ENCODE assay signal across 8 cellular contexts in the genomic region with DNA sequence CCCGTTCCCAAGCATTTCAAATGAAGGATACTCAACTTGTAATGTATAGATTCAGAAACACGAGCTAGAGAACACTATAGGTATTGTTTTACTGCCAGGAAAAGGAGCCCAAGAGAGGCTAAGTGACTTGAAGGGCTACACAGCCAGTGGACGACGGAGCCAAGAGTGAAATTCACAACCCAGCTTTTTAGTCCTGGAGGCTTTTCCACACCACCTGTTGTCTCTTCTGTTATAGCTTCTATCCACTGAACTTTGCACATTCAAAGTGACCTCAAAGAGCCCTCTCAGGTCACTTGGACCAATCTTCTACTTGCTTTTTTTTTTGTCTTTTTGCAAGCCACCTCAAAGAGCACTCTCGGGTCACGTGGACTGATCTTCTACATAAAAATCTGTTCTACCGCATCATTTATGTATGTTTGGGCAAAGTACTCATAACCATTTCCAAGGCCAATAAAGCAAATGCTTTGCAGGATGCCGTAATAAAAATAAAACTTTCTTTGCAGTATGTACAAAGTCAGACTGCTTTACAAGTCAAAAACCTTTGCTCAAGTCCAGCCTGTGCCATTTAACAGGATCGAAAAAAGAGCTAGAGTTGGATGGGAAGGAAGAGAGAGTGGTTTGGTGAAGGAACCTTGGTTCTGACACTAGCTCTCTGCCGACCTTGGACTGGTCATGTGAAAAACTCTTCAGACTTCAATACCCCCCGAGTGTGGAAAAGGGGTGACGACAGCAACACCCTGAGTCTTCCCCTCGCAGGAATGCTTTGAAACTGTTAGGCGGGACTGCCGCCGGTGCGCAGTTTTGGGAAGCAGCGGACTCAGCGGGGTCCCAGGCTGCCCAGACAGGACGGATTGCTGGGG. TPM values are rescaled to one million over a fixed set of nuclear protein-coding genes. Genes with fewer than 3 reads are reported as not detected.
A peak's percentile ranks its signal among the peaks of the same experiment; 100 is the strongest.
DNase-seq lines count a peak whose midpoint lies in the region; ATAC-seq lines count a peak whose summit lies in the region.

No MANE protein-coding gene starts in this region.

- no peaks in the 10 kb centered on the region for H3K27me3 Mint-ChIP-seq in T-cell
- H3K27me3 Mint-ChIP-seq in natural killer cell treated with Interleukin-12 subunit alpha and Interleukin-12 subunit beta and Interleukin-15 and Interleukin-18, amount 100 ng/mL, for 72 hours, result peaks cover 7 to 18% of the 10 kb centered on the region in 2 donors

- no peak for ATAC-seq in T-cell (replicated peaks in 1 of 4)
- no peak for ATAC-seq in natural killer cell treated with Interleukin-12 subunit alpha and Interleukin-12 subunit beta and Interleukin-15 and Interleukin-18, amount 100 ng/mL, for 72 hours

- CTCF ChIA-PET in T-cell (lab: Charles Lee), result interaction anchor here (0.5 to 1.7 kb wide), 5 partner anchors 32 to 1066 kb away, joined by 3 to 7 read pairs (median 4); no protein-coding TSS in a partner anchor

- H3K9me3 ChIP-seq in HAP-1 (no peaks in the 10 kb centered on the region), esophagus (ENCODE audit: control insufficient read depth in 2 of 2, insufficient read depth in 1 of 2, low read depth in 1 of 2, low read length in 1 of 2) (no peaks in the 10 kb centered on the region)

- 22 to 25% methylated on average over 20 of the region's 20 CpGs for WGBS in esophagus, 2 donors

- DNase-seq in COLO829 (ENCODE audit: low spot score) (peak; percentile 51), HAP-1 (ENCODE audit: low spot score in 2 of 2) (no peak), T-cell (peak in 2 of 34 experiments; percentile 0 to 2), SHP77 treated with DMSO at 0.1 percent for 48 hours (lab: John Stamatoyannopoulos, UW) (no peak), SHP77 (lab: John Stamatoyannopoulos, UW) (no peak)
- DNase-seq in natural killer cell treated with Interleukin-12 subunit alpha and Interleukin-12 subunit beta and Interleukin-15 and Interleukin-18, amount 100 ng/mL, for 72 hours (ENCODE audit: low spot score), result no peak
- DNase-seq in effector CD8-positive, alpha-beta T cell (lab: John Stamatoyannopoulos, UW), result no peak

- POLR2A ChIA-PET in T-cell (lab: Charles Lee), result interaction anchor here in 1 of 2 donors (0.6 to 0.7 kb wide), 2 partner anchors 518 to 1233 kb away, joined by 3 to 7 read pairs; no protein-coding TSS in a partner anchor

- H3K4me1 ChIP-seq in HAP-1, result peaks cover 9% of the 10 kb centered on the region
- H3K4me1 ChIP-seq in esophagus (ENCODE audit: control insufficient read depth in 2 of 2, insufficient read depth in 2 of 2, low read length in 1 of 2), result no peaks in the 10 kb centered on the region

- H3K27me3 ChIP-seq in HAP-1 (ENCODE audit: low read depth), result no peaks in the 10 kb centered on the region
- no peaks in the 10 kb centered on the region for H3K27me3 ChIP-seq in esophagus (ENCODE audit: control insufficient read depth in 1 of 2, insufficient read depth in 2 of 2, low read length in 2 of 2)

- peak overlapping the region; percentile 89 for H3K4me3 ChIP-seq in HAP-1
- peak overlapping the region; percentile 87 to 98 for H3K4me3 ChIP-seq in esophagus (ENCODE audit: low read depth in 1 of 2, low read length in 2 of 2)

- in situ Hi-C loops in HAP-1 (cut with MboI; ENCODE audit: low sequenced_read_pairs), result no loop called here

- H3K9me3 Mint-ChIP-seq in T-cell, result no peaks in the 10 kb centered on the region
- no peaks in the 10 kb centered on the region for H3K9me3 Mint-ChIP-seq in natural killer cell treated with Interleukin-12 subunit alpha and Interleukin-12 subunit beta and Interleukin-15 and Interleukin-18, amount 100 ng/mL, for 72 hours

- peaks cover 16 to 24% (median 20%) of the 10 kb centered on the region in 3 donors for H3K4me1 Mint-ChIP-seq in T-cell
- peaks cover 9 to 15% of the 10 kb centered on the region in 2 donors for H3K4me1 Mint-ChIP-seq in natural killer cell treated with Interleukin-12 subunit alpha and Interleukin-12 subunit beta and Interleukin-15 and Interleukin-18, amount 100 ng/mL, for 72 hours (ENCODE audit: low read depth in 2 of 2)

- peak overlapping the region in 1 of 2 donors; percentile 73 for H3K27ac Mint-ChIP-seq in T-cell
- peak overlapping the region; percentile 24 to 50 for H3K27ac Mint-ChIP-seq in natural killer cell treated with Interleukin-12 subunit alpha and Interleukin-12 subunit beta and Interleukin-15 and Interleukin-18, amount 100 ng/mL, for 72 hours

- H3K4me3 Mint-ChIP-seq in T-cell, result peak overlapping the region; percentile 91 to 96 (median 95)
- H3K4me3 Mint-ChIP-seq in natural killer cell treated with Interleukin-12 subunit alpha and Interleukin-12 subunit beta and Interleukin-15 and Interleukin-18, amount 100 ng/mL, for 72 hours, result peak overlapping the region; percentile 79

- H3K27ac ChIP-seq in esophagus (ENCODE audit: low read depth in 2 of 2, low read length in 1 of 2), result peak overlapping the region; percentile 71 to 80

- H3K36me3 Mint-ChIP-seq in T-cell, result peaks cover 4% of the 10 kb centered on the region
- no peaks in the 10 kb centered on the region for H3K36me3 Mint-ChIP-seq in natural killer cell treated with Interleukin-12 subunit alpha and Interleukin-12 subunit beta and Interleukin-15 and Interleukin-18, amount 100 ng/mL, for 72 hours

- no peaks in the 10 kb centered on the region for H3K36me3 ChIP-seq in HAP-1 (replicated peaks)
- H3K36me3 ChIP-seq in esophagus (ENCODE audit: control insufficient read depth in 2 of 2, insufficient read depth in 2 of 2, low read length in 1 of 2), result no peaks in the 10 kb centered on the region

RNA-seq across cellular contexts. Expression of a gene that starts 0.8 kb away (rescaled TPM):
- total RNA-seq in T-cell, result 10 to 100 TPM; 12.6 to 14.0 (median 13.5) TPM
- 1 to 10 TPM; 2.2 to 2.3 TPM for polyA plus RNA-seq in esophagus
- total RNA-seq in natural killer cell treated with Interleukin-12 subunit alpha and Interleukin-12 subunit beta and Interleukin-15 and Interleukin-18, amount 100 ng/mL, for 72 hours, result 10 to 100 TPM; 22.7 to 32.0 TPM
